10 cellular contexts compared by ENCODE assay signal in the genomic region with DNA sequence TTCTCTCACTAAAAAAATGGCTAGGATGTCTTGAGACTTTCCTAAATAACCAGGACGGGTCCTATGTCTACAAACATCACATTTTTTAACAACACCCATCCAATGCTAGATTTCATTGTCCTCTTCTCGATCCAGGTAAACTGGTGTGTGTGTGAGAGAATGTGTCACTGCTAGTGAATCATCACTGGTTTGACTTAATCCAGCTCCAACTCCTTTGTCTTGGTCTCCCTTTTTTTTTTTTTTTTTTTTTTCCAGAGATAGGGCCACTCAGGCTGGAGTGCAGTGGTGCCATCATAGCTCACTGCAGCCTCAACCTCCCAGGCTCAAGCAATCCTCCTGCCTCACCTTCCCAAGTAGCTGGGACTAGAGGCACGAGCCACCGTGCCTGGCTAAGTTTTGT. TPM values are rescaled to one million over a fixed set of nuclear protein-coding genes. Genes with fewer than 3 reads are reported as not detected.
DNase-seq lines count a peak whose midpoint lies in the region; ATAC-seq and TF ChIP-seq lines count a peak whose summit lies in the region.
"Had no signal": no experiment of that assay in that cellular context is flagged by ENCODE, and none has a peak within 500 bp of the region (broad histone marks: within the 10 kb centered on the region; RNA-seq: fewer than 3 reads in every experiment).

No MANE protein-coding gene starts in this region.

- peaks cover 46% of the 10 kb centered on the region for H3K4me1 Mint-ChIP-seq in activated T-cell treated with anti-CD3 and anti-CD28 coated beads, Interleukin-2, amount 50 U/mL, for 72 hours (ENCODE audit: low read depth)
- H3K4me1 Mint-ChIP-seq in activated T-helper 1 cell treated with anti-CD3 and anti-CD28 coated beads, Interleukin-12 subunit alpha, Interleukin-12 subunit beta, Interleukin-2, Interleukin-4 antibody, amounts not matched to agents 30 ng/mL and 10 ng/mL and 1 ng/mL, durations not matched to agents 14 hours and 24 hours and 36 hours (ENCODE audit: low read depth), result peaks cover 42% of the 10 kb centered on the region
- peaks cover 34% of the 10 kb centered on the region for H3K4me1 Mint-ChIP-seq in type B pancreatic cell (ENCODE audit: unreplicated experiment)

- TF ChIP-seq POLR2A in GM18505 (IDR thresholded peaks at IDR 0.05; ENCODE audit: borderline replicate concordance, extremely low read depth, insufficient read depth, insufficient read length), result no peak

- H3K27ac Mint-ChIP-seq in activated T-cell treated with anti-CD3 and anti-CD28 coated beads, Interleukin-2, amount 50 U/mL, for 72 hours, result peak overlapping the region; percentile 86
- H3K27ac Mint-ChIP-seq in activated T-helper 1 cell treated with anti-CD3 and anti-CD28 coated beads, Interleukin-12 subunit alpha, Interleukin-12 subunit beta, Interleukin-2, Interleukin-4 antibody, amounts not matched to agents 30 ng/mL and 10 ng/mL and 1 ng/mL, durations not matched to agents 14 hours and 24 hours and 36 hours, result no peak overlapping the region
- H3K27ac Mint-ChIP-seq in type B pancreatic cell, result peak overlapping the region; percentile 95

- peak overlapping the region; percentile 53 for H3K4me3 ChIP-seq in iPS-11a (ENCODE audit: low read depth, low read length)

- peak overlapping the region; percentile 71 to 87 for H3K4me3 Mint-ChIP-seq in activated T-cell treated with anti-CD3 and anti-CD28 coated beads, Interleukin-2, amount 50 U/mL, for 72 hours
- H3K4me3 Mint-ChIP-seq in activated T-helper 1 cell treated with anti-CD3 and anti-CD28 coated beads, Interleukin-12 subunit alpha, Interleukin-12 subunit beta, Interleukin-2, Interleukin-4 antibody, amounts not matched to agents 30 ng/mL and 10 ng/mL and 1 ng/mL, durations not matched to agents 14 hours and 24 hours and 36 hours, result peak overlapping the region; percentile 79
- H3K4me3 Mint-ChIP-seq in type B pancreatic cell, result peak overlapping the region; percentile 93

- no peak for TF ChIP-seq CTCF in type B pancreatic cell (conservative IDR thresholded peaks at IDR 0.05)

- ATAC-seq in activated T-cell treated with anti-CD3 and anti-CD28 coated beads, Interleukin-2, amount 50 U/mL, for 72 hours (replicated peaks in 1 of 2), result no peak
- ATAC-seq in HG02588 (IDR thresholded peaks at IDR 0.05; ENCODE audit: unreplicated experiment) (no peak), GM18505 (IDR thresholded peaks at IDR 0.05; ENCODE audit: unreplicated experiment) (no peak)

- peaks cover 44% of the 10 kb centered on the region for H3K27me3 Mint-ChIP-seq in activated T-cell treated with anti-CD3 and anti-CD28 coated beads, Interleukin-2, amount 50 U/mL, for 72 hours (ENCODE audit: low read depth)
- peaks cover 30% of the 10 kb centered on the region for H3K27me3 Mint-ChIP-seq in activated T-helper 1 cell treated with anti-CD3 and anti-CD28 coated beads, Interleukin-12 subunit alpha, Interleukin-12 subunit beta, Interleukin-2, Interleukin-4 antibody, amounts not matched to agents 30 ng/mL and 10 ng/mL and 1 ng/mL, durations not matched to agents 14 hours and 24 hours and 36 hours (ENCODE audit: insufficient read depth)
- peaks cover 8% of the 10 kb centered on the region for H3K27me3 Mint-ChIP-seq in type B pancreatic cell

- DNase-seq in activated T-cell treated with anti-CD3 and anti-CD28 coated beads, Interleukin-2, amount 50 U/mL, for 72 hours, result no peak
- DNase-seq in activated T-cell treated with anti-CD3 and anti-CD28 coated beads for 4 hours (no peak), type B pancreatic cell (ENCODE audit: extremely low spot score, unreplicated experiment) (no peak), NCI-H1436 treated with DMSO at 0.1 percent for 48 hours (lab: John Stamatoyannopoulos, UW) (no peak)
- no peak for DNase-seq in activated T-helper 1 cell treated with anti-CD3 and anti-CD28 coated beads, Interleukin-12 subunit alpha, Interleukin-12 subunit beta, Interleukin-2, Interleukin-4 antibody, amounts not matched to agents 30 ng/mL and 10 ng/mL and 1 ng/mL, durations not matched to agents 14 hours and 24 hours and 36 hours (ENCODE audit: low spot score)
- DNase-seq: C1 segment of cervical spinal cord, NCI-H524 had no signal

- intact Hi-C loops in activated T-helper 1 cell treated with anti-CD3 and anti-CD28 coated beads, Interleukin-12 subunit alpha, Interleukin-12 subunit beta, Interleukin-2, Interleukin-4 antibody, amounts not matched to agents 30 ng/mL and 10 ng/mL and 1 ng/mL, durations not matched to agents 14 hours and 24 hours and 36 hours (cut with micrococcal nuclease), result loop anchor here (10.0 kb wide), 1 partner anchor 393 kb away; no protein-coding TSS in a partner anchor

- H3K9me3 Mint-ChIP-seq in activated T-cell treated with anti-CD3 and anti-CD28 coated beads, Interleukin-2, amount 50 U/mL, for 72 hours, result no peaks in the 10 kb centered on the region
- H3K9me3 Mint-ChIP-seq in activated T-helper 1 cell treated with anti-CD3 and anti-CD28 coated beads, Interleukin-12 subunit alpha, Interleukin-12 subunit beta, Interleukin-2, Interleukin-4 antibody, amounts not matched to agents 30 ng/mL and 10 ng/mL and 1 ng/mL, durations not matched to agents 14 hours and 24 hours and 36 hours, result no peaks in the 10 kb centered on the region
- no peaks in the 10 kb centered on the region for H3K9me3 Mint-ChIP-seq in type B pancreatic cell

- peaks cover 7% of the 10 kb centered on the region in 2 donors for H3K36me3 Mint-ChIP-seq in activated T-cell treated with anti-CD3 and anti-CD28 coated beads, Interleukin-2, amount 50 U/mL, for 72 hours (ENCODE audit: insufficient read depth in 2 of 2)
- peaks cover 23% of the 10 kb centered on the region for H3K36me3 Mint-ChIP-seq in activated T-helper 1 cell treated with anti-CD3 and anti-CD28 coated beads, Interleukin-12 subunit alpha, Interleukin-12 subunit beta, Interleukin-2, Interleukin-4 antibody, amounts not matched to agents 30 ng/mL and 10 ng/mL and 1 ng/mL, durations not matched to agents 14 hours and 24 hours and 36 hours (ENCODE audit: low read depth)
- H3K36me3 Mint-ChIP-seq in type B pancreatic cell, result peaks cover 14% of the 10 kb centered on the region

RNA-seq across cellular contexts. Expression of a gene that starts 2.0 kb away (rescaled TPM):
- total RNA-seq in activated T-cell treated with anti-CD3 and anti-CD28 coated beads, Interleukin-2, amount 50 U/mL, for 72 hours, result under 1 TPM; 0.34 to 0.83 TPM
- total RNA-seq in activated T-helper 1 cell treated with anti-CD3 and anti-CD28 coated beads, Interleukin-12 subunit alpha, Interleukin-12 subunit beta, Interleukin-2, Interleukin-4 antibody, amounts not matched to agents 30 ng/mL and 10 ng/mL and 1 ng/mL, durations not matched to agents 14 hours and 24 hours and 36 hours, result 4.1 and 5.5 TPM in 2 replicates
- total RNA-seq in type B pancreatic cell (ENCODE audit: low replicate concordance), result 4.4 and 6.3 TPM in 2 replicates

RNA-seq across cellular contexts. Expression of a gene that starts 4.1 kb away (rescaled TPM):
- under 1 TPM; 0.16 to 0.41 TPM for total RNA-seq in activated T-cell treated with anti-CD3 and anti-CD28 coated beads, Interleukin-2, amount 50 U/mL, for 72 hours
- 0.17 and 0.21 TPM in 2 replicates for total RNA-seq in activated T-helper 1 cell treated with anti-CD3 and anti-CD28 coated beads, Interleukin-12 subunit alpha, Interleukin-12 subunit beta, Interleukin-2, Interleukin-4 antibody, amounts not matched to agents 30 ng/mL and 10 ng/mL and 1 ng/mL, durations not matched to agents 14 hours and 24 hours and 36 hours
- 7.1 and 10.4 TPM in 2 replicates for total RNA-seq in type B pancreatic cell (ENCODE audit: low replicate concordance)

RNA-seq across cellular contexts. Expression of a gene that starts 16.7 kb away (rescaled TPM):
- 100 to 1,000 TPM; 140 to 145 TPM for total RNA-seq in activated T-cell treated with anti-CD3 and anti-CD28 coated beads, Interleukin-2, amount 50 U/mL, for 72 hours
- 294 and 306 TPM in 2 replicates for total RNA-seq in activated T-helper 1 cell treated with anti-CD3 and anti-CD28 coated beads, Interleukin-12 subunit alpha, Interleukin-12 subunit beta, Interleukin-2, Interleukin-4 antibody, amounts not matched to agents 30 ng/mL and 10 ng/mL and 1 ng/mL, durations not matched to agents 14 hours and 24 hours and 36 hours
- 168 and 239 TPM in 2 replicates for total RNA-seq in type B pancreatic cell (ENCODE audit: low replicate concordance)

RNA-seq across cellular contexts. Expression of a gene that starts 24.4 kb away (rescaled TPM):
- total RNA-seq in activated T-cell treated with anti-CD3 and anti-CD28 coated beads, Interleukin-2, amount 50 U/mL, for 72 hours, result 10 to 100 TPM; 28.3 to 31.5 TPM
- total RNA-seq in activated T-helper 1 cell treated with anti-CD3 and anti-CD28 coated beads, Interleukin-12 subunit alpha, Interleukin-12 subunit beta, Interleukin-2, Interleukin-4 antibody, amounts not matched to agents 30 ng/mL and 10 ng/mL and 1 ng/mL, durations not matched to agents 14 hours and 24 hours and 36 hours, result 41.5 and 44.1 TPM in 2 replicates
- total RNA-seq in type B pancreatic cell (ENCODE audit: low replicate concordance), result 78.9 and 84.7 TPM in 2 replicates

RNA-seq across cellular contexts. Expression of a gene that starts 39.0 kb away (rescaled TPM):
- 10 to 100 TPM; 17.6 to 20.1 TPM for total RNA-seq in activated T-cell treated with anti-CD3 and anti-CD28 coated beads, Interleukin-2, amount 50 U/mL, for 72 hours
- total RNA-seq in activated T-helper 1 cell treated with anti-CD3 and anti-CD28 coated beads, Interleukin-12 subunit alpha, Interleukin-12 subunit beta, Interleukin-2, Interleukin-4 antibody, amounts not matched to agents 30 ng/mL and 10 ng/mL and 1 ng/mL, durations not matched to agents 14 hours and 24 hours and 36 hours, result 46.0 and 47.9 TPM in 2 replicates
- total RNA-seq in type B pancreatic cell (ENCODE audit: low replicate concordance), result 31.4 and 37.1 TPM in 2 replicates
